In the genomic region with DNA sequence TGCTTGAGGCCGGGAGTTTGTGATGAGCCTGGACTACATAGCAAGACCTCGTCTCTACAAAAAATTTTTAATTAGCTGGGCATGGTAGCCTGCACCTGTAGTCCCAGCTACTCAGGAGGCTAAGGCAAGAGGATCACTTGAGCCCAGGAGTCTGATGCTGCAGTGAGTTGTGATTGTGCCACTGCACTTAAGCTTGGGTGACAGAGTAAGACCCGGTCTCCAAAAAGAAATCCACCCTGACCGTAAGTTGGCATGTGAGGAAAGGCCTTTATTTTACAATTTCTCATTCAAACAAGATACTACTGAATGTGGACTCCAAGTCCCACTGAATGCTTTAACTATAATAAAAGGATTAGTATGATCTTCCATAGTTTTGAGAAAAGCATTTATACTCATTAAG, we compare ENCODE assay signal across 27 cellular contexts.
"Had no signal": no experiment of that assay in that cellular context is flagged by ENCODE, and none has a peak within 500 bp of the region (broad histone marks: within the 10 kb centered on the region; RNA-seq: fewer than 3 reads in every experiment).

No MANE protein-coding gene starts in this region.

- H3K9me3 ChIP-seq: colonic mucosa, gastrocnemius medialis, lower lobe of right lung, testis, tibial artery had no signal

- H3K27ac ChIP-seq: colonic mucosa, epithelial cell of prostate, gastrocnemius medialis, lower lobe of right lung, neural progenitor cell, parathyroid adenoma, testis, tibial artery had no signal

- H3K36me3 ChIP-seq: colonic mucosa had no signal

- H3K27ac Mint-ChIP-seq: dendritic cell treated with granulocyte-macrophage colony-stimulating factor and Interleukin-4, amounts not matched to agents 40 ng/mL and 50 ng/mL, for 4 days; endodermal cell; nephron; neural progenitor cell; type B pancreatic cell had no signal

- H3K9me3 Mint-ChIP-seq: dendritic cell treated with granulocyte-macrophage colony-stimulating factor and Interleukin-4, amounts not matched to agents 40 ng/mL and 50 ng/mL, for 4 days; endodermal cell; nephron; neural progenitor cell; type B pancreatic cell had no signal

- ATAC-seq: esophagus mucosa, gastrocnemius medialis, left ventricle myocardium superior, lower lobe of right lung, sciatic nerve had no signal

- H3K79me2 ChIP-seq: parathyroid adenoma had no signal

- H2AFZ ChIP-seq: neural progenitor cell, parathyroid adenoma had no signal

- H3K4me1 ChIP-seq: colonic mucosa, gastrocnemius medialis, neural progenitor cell, parathyroid adenoma, testis, tibial artery had no signal

- H3K27me3 Mint-ChIP-seq: dendritic cell treated with granulocyte-macrophage colony-stimulating factor and Interleukin-4, amounts not matched to agents 40 ng/mL and 50 ng/mL, for 4 days; progenitor cell of endocrine pancreas; type B pancreatic cell had no signal

- H3K9ac ChIP-seq: neural progenitor cell, parathyroid adenoma had no signal

- H3K4me3 ChIP-seq: colonic mucosa, gastrocnemius medialis, lower lobe of right lung, neural progenitor cell, smooth muscle cell, testis, tibial artery had no signal

- H3K4me2 ChIP-seq: neural progenitor cell, smooth muscle cell had no signal

- DNase-seq: colonic mucosa; effector CD8-positive, alpha-beta T cell; endodermal cell; foreskin fibroblast; gastrocnemius medialis; head of caudate nucleus; left ventricle myocardium superior; lower lobe of right lung; stimulated activated CD4-positive, alpha-beta T cell treated with anti-CD3 and anti-CD28 coated beads, Interleukin-12 subunit alpha, Interleukin-12 subunit beta, amount 100 ng/mL, for 4 hours; stimulated activated CD4-positive, alpha-beta T cell treated with anti-CD3 and anti-CD28 coated beads, Interleukin-1b, Interleukin-23, amount 100 ng/mL, for 48 hours; stimulated activated CD4-positive, alpha-beta T cell treated with anti-CD3 and anti-CD28 coated beads, Interleukin-4, amount 100 ng/mL, for 1 hour; stimulated activated CD8-positive, alpha-beta memory T cell treated with anti-CD3 and anti-CD28 coated beads, Interleukin-4, amount 100 ng/mL, for 48 hours; stimulated activated naive CD4-positive, alpha-beta T cell; substantia nigra; testis; tibial artery had no signal

- FAIRE-seq: keratinocyte had no signal

- H3K4me1 Mint-ChIP-seq: endodermal cell, nephron, neural progenitor cell had no signal

- H3K27me3 ChIP-seq: colonic mucosa, gastrocnemius medialis, neural progenitor cell, testis, tibial artery had no signal

- H3K4me3 Mint-ChIP-seq: dendritic cell treated with granulocyte-macrophage colony-stimulating factor and Interleukin-4, amounts not matched to agents 40 ng/mL and 50 ng/mL, for 4 days; endodermal cell; nephron; neural progenitor cell; type B pancreatic cell had no signal
